18 cellular contexts compared by ENCODE assay signal in genomic region chr10:91271886-91272285, GRCh38.
"Had no signal": no experiment of that assay in that cellular context is flagged by ENCODE, and none has a peak within 500 bp of the region (broad histone marks: within the 10 kb centered on the region; RNA-seq: fewer than 3 reads in every experiment).

No MANE protein-coding gene starts in this region.

- H3K9me3 ChIP-seq: gastroesophageal sphincter, left lung, suprapubic skin had no signal

- H3K4me1 Mint-ChIP-seq: activated B cell treated with CpG ODN at 0.5 μM for 24 hours, neural crest cell had no signal

- H3K36me3 ChIP-seq: brain microvascular endothelial cell had no signal

- H3K4me1 ChIP-seq: gastroesophageal sphincter, left lung, parathyroid adenoma, suprapubic skin had no signal

- DNase-seq: activated B cell treated with CpG ODN at 0.5 μM for 24 hours; activated CD4-positive, alpha-beta T cell treated with anti-CD3 and anti-CD28 coated beads, Interleukin-2, amount 50 U/mL, for 1 hour; activated naive CD4-positive, alpha-beta T cell treated with anti-CD3 and anti-CD28 coated beads, Interleukin-2, amount 50 U/mL, for 16 hours; amniotic stem cell; brain microvascular endothelial cell; left lung; mesendoderm; stimulated activated CD4-positive, alpha-beta T cell treated with anti-CD3 and anti-CD28 coated beads, Interleukin-4, amount 100 ng/mL, for 1 hour; stimulated activated CD8-positive, alpha-beta memory T cell treated with anti-CD3 and anti-CD28 coated beads, Interleukin-4, amount 100 ng/mL, for 48 hours; stimulated activated naive CD8-positive, alpha-beta T cell treated with anti-CD3 and anti-CD28 coated beads, Interleukin-15, Interleukin-2, amounts not matched to agents 100 U/mL and 50 U/mL, for 24 hours had no signal

- H3K9ac ChIP-seq: parathyroid adenoma had no signal

- H3K4me3 Mint-ChIP-seq: activated B cell treated with CpG ODN at 0.5 μM for 24 hours; dendritic cell treated with granulocyte-macrophage colony-stimulating factor and Interleukin-4, amounts not matched to agents 40 ng/mL and 50 ng/mL, for 4 days; neural crest cell; T-helper 1 cell treated with Interleukin-12 subunit alpha and Interleukin-12 subunit beta and Interleukin-4 antibody, amounts not matched to agents 30 μg/mL and 1 μg/mL, for 36 hours; type B pancreatic cell had no signal

- H3K9me3 Mint-ChIP-seq: activated B cell treated with CpG ODN at 0.5 μM for 24 hours; activated T-helper 2 cell treated with anti-CD3 and anti-CD28 coated beads, Interferon-gamma antibody, Interleukin-2, Interleukin-4, amounts not matched to agents 10 μg/mL and 5 μg/mL and 100 μg/mL, durations not matched to agents 14 hours and 24 hours and 36 hours; dendritic cell treated with granulocyte-macrophage colony-stimulating factor and Interleukin-4, amounts not matched to agents 40 ng/mL and 50 ng/mL, for 4 days; neural crest cell; T-helper 1 cell treated with Interleukin-12 subunit alpha and Interleukin-12 subunit beta and Interleukin-4 antibody, amounts not matched to agents 30 μg/mL and 1 μg/mL, for 36 hours; type B pancreatic cell had no signal

- H3K27ac Mint-ChIP-seq: activated B cell treated with CpG ODN at 0.5 μM for 24 hours; activated T-helper 2 cell treated with anti-CD3 and anti-CD28 coated beads, Interferon-gamma antibody, Interleukin-2, Interleukin-4, amounts not matched to agents 10 μg/mL and 5 μg/mL and 100 μg/mL, durations not matched to agents 14 hours and 24 hours and 36 hours; dendritic cell treated with granulocyte-macrophage colony-stimulating factor and Interleukin-4, amounts not matched to agents 40 ng/mL and 50 ng/mL, for 4 days; T-helper 1 cell treated with Interleukin-12 subunit alpha and Interleukin-12 subunit beta and Interleukin-4 antibody, amounts not matched to agents 30 μg/mL and 1 μg/mL, for 36 hours; type B pancreatic cell had no signal

- H3K27me3 Mint-ChIP-seq: activated B cell treated with CpG ODN at 0.5 μM for 24 hours; dendritic cell treated with granulocyte-macrophage colony-stimulating factor and Interleukin-4, amounts not matched to agents 40 ng/mL and 50 ng/mL, for 4 days; type B pancreatic cell had no signal

- H3K4me3 ChIP-seq: gastroesophageal sphincter, left lung, suprapubic skin had no signal

- H3K27me3 ChIP-seq: brain microvascular endothelial cell, gastroesophageal sphincter, left lung, suprapubic skin had no signal
